In genomic region chr4:15232725-15233597, GRCh38 we compare ENCODE assay signal across 8 cellular contexts.
DNase-seq lines count a peak whose midpoint lies in the region; ATAC-seq and TF ChIP-seq lines count a peak whose summit lies in the region.

No MANE protein-coding gene starts in this region.

- DNase-seq in AG08395 (ENCODE audit: low spot score) (peak; percentile 56), GM23338 (ENCODE audit: low spot score) (no peak), Right ventricle myocardium superior (peak; percentile 38), posterior vena cava (ENCODE audit: low spot score) (no peak), BE2C (no peak)
- peak; percentile 23 for DNase-seq in activated CD8-positive, alpha-beta T cell treated with anti-CD3 and anti-CD28 coated beads, Interleukin-2, amount 10 ng/mL, durations not matched to agents 7 days and 5 days
- peak; percentile 30 for DNase-seq in stimulated activated CD8-positive, alpha-beta memory T cell treated with anti-CD3 and anti-CD28 coated beads, Interleukin-4, amount 100 ng/mL, for 48 hours

- peaks cover 2% of the 10 kb centered on the region for H3K27me3 Mint-ChIP-seq in GM23338 (ENCODE audit: insufficient read depth, low read depth, poor library complexity)
- no peaks in the 10 kb centered on the region for H3K27me3 Mint-ChIP-seq in activated CD8-positive, alpha-beta T cell treated with anti-CD3 and anti-CD28 coated beads, Interleukin-2, amount 10 ng/mL, durations not matched to agents 7 days and 5 days (ENCODE audit: low read depth)

- H3K36me3 Mint-ChIP-seq in GM23338 (ENCODE audit: low read depth): no peaks in the 10 kb centered on the region
- no peaks in the 10 kb centered on the region for H3K36me3 Mint-ChIP-seq in activated CD8-positive, alpha-beta T cell treated with anti-CD3 and anti-CD28 coated beads, Interleukin-2, amount 10 ng/mL, durations not matched to agents 7 days and 5 days (ENCODE audit: low read depth)

- no peak overlapping the region for H3K4me2 ChIP-seq in GM23338

- H3K4me1 ChIP-seq in GM23338 (ENCODE audit: insufficient read depth): no peaks in the 10 kb centered on the region
- no peaks in the 10 kb centered on the region for H3K4me1 ChIP-seq in BE2C

- POLR2A ChIA-PET in activated CD8-positive, alpha-beta T cell treated with anti-CD3 and anti-CD28 coated beads, Interleukin-2, amount 10 ng/mL, durations not matched to agents 7 days and 5 days (lab: Charles Lee): no interaction called here

- H4K20me1 ChIP-seq in GM23338 (replicated peaks; ENCODE audit: insufficient read depth): no peaks in the 10 kb centered on the region

- H3K4me3 ChIP-seq in GM23338 (no peak overlapping the region), BE2C (ENCODE audit: low read depth, low read length) (no peak overlapping the region)

- H3K4me3 Mint-ChIP-seq in GM23338: no peak overlapping the region
- peak overlapping the region; percentile 32 for H3K4me3 Mint-ChIP-seq in activated CD8-positive, alpha-beta T cell treated with anti-CD3 and anti-CD28 coated beads, Interleukin-2, amount 10 ng/mL, durations not matched to agents 7 days and 5 days

- H2AFZ ChIP-seq in GM23338: peak overlapping the region; percentile 69; the same call in 1 of the 2 replicates

- H3K27me3 ChIP-seq in GM23338 (ENCODE audit: insufficient read depth) (no peaks in the 10 kb centered on the region), BE2C (no peaks in the 10 kb centered on the region)

- H3K36me3 ChIP-seq in GM23338 (ENCODE audit: insufficient read depth): no peaks in the 10 kb centered on the region
- H3K36me3 ChIP-seq in BE2C: no peaks in the 10 kb centered on the region

- CTCF ChIA-PET in activated CD8-positive, alpha-beta T cell treated with anti-CD3 and anti-CD28 coated beads, Interleukin-2, amount 10 ng/mL, durations not matched to agents 7 days and 5 days (lab: Charles Lee): interaction anchor here (0.5 to 9.7 kb wide), 16 partner anchors 8 to 1576 kb away, joined by 3 to 148 read pairs (median 4); no protein-coding TSS in a partner anchor

- intact Hi-C loops in Right ventricle myocardium superior (cut with DNase I) (loop anchor here (5.0 kb wide), 1 partner anchor 224 kb away; no protein-coding TSS in a partner anchor), posterior vena cava (cut with DNase I) (loop anchor here (5.0 to 10.0 kb wide), 2 partner anchors 162 to 224 kb away; no protein-coding TSS in a partner anchor)

- peaks cover 5% of the 10 kb centered on the region; the same call in 1 of the 3 replicates for H3K4me1 Mint-ChIP-seq in GM23338
- H3K4me1 Mint-ChIP-seq in activated CD8-positive, alpha-beta T cell treated with anti-CD3 and anti-CD28 coated beads, Interleukin-2, amount 10 ng/mL, durations not matched to agents 7 days and 5 days (ENCODE audit: low read depth): peaks cover 31% of the 10 kb centered on the region

- H3K27ac ChIP-seq in GM23338 (ENCODE audit: low read depth): no peak overlapping the region

- H3K27ac Mint-ChIP-seq in GM23338: no peak overlapping the region
- H3K27ac Mint-ChIP-seq in activated CD8-positive, alpha-beta T cell treated with anti-CD3 and anti-CD28 coated beads, Interleukin-2, amount 10 ng/mL, durations not matched to agents 7 days and 5 days: peak overlapping the region; percentile 43

- no peaks in the 10 kb centered on the region for H3F3A ChIP-seq in GM23338 (replicated peaks; ENCODE audit: low read depth)

- H3K9me2 ChIP-seq in GM23338 (ENCODE audit: insufficient read depth): no peaks in the 10 kb centered on the region

- no peaks in the 10 kb centered on the region for H3K79me2 ChIP-seq in GM23338 (replicated peaks; ENCODE audit: insufficient read depth)

- ATAC-seq in GM23338 (no peak), Right ventricle myocardium superior (ENCODE audit: poor library complexity) (peak; percentile 26), GM21526 (IDR thresholded peaks at IDR 0.05; ENCODE audit: low FRiP score, unreplicated experiment) (no peak)
- peak; percentile 34 for ATAC-seq in activated CD8-positive, alpha-beta T cell treated with anti-CD3 and anti-CD28 coated beads, Interleukin-2, amount 10 ng/mL, durations not matched to agents 7 days and 5 days

- no peaks in the 10 kb centered on the region for H3K9me3 ChIP-seq in BE2C

- H3K9me3 Mint-ChIP-seq in GM23338: no peaks in the 10 kb centered on the region
- H3K9me3 Mint-ChIP-seq in activated CD8-positive, alpha-beta T cell treated with anti-CD3 and anti-CD28 coated beads, Interleukin-2, amount 10 ng/mL, durations not matched to agents 7 days and 5 days (ENCODE audit: insufficient read depth): no peaks in the 10 kb centered on the region

- no peak for TF ChIP-seq CTCF in GM23338 (conservative IDR thresholded peaks at IDR 0.05; ENCODE audit: low read depth in 2 of 2)
- no peak for TF ChIP-seq CTCF in BE2C (IDR thresholded peaks at IDR 0.05; ENCODE audit: low read depth, low read length)

TF ChIP-seq in GM23338, 12 proteins besides CTCF, POLR2A, EP300 and RAD21:
- TF ChIP-seq CREB1 (CRISPR knock-in tag; IDR thresholded peaks at IDR 0.05; ENCODE audit: low read depth): no peak
- TF ChIP-seq POLR2AphosphoS5 (IDR thresholded peaks at IDR 0.05; ENCODE audit: low read depth): no peak
- TF ChIP-seq ZNF331 (CRISPR knock-in tag; IDR thresholded peaks at IDR 0.05; ENCODE audit: low read depth): no peak
- no peak for TF ChIP-seq EZH2phosphoT487 (IDR thresholded peaks at IDR 0.05; ENCODE audit: unreplicated experiment)
- no peak for TF ChIP-seq REST (IDR thresholded peaks at IDR 0.05; ENCODE audit: unreplicated experiment)
- TF ChIP-seq ZNF114 (CRISPR knock-in tag; IDR thresholded peaks at IDR 0.05): no peak
- TF ChIP-seq EZH2 (IDR thresholded peaks at IDR 0.05; ENCODE audit: low read depth, unreplicated experiment): no peak
- TF ChIP-seq STAT1 (IDR thresholded peaks at IDR 0.05; ENCODE audit: unreplicated experiment): no peak
- no peak for TF ChIP-seq ETS1 (IDR thresholded peaks at IDR 0.05)
TF ChIP-seq in GM23338: peak in this region for 0.

Comparison
In these comparisons a context has a peak if more than half of its experiments do, and no peak if none do; other contexts are left out.
1. DNase-seq: peak in AG08395 (single experiment), activated CD8-positive, alpha-beta T cell treated with anti-CD3 and anti-CD28 coated beads, Interleukin-2, amount 10 ng/mL, durations not matched to agents 7 days and 5 days (single experiment), Right ventricle myocardium superior (single experiment) and stimulated activated CD8-positive, alpha-beta memory T cell treated with anti-CD3 and anti-CD28 coated beads, Interleukin-4, amount 100 ng/mL, for 48 hours (single experiment); none in GM23338 (single experiment), posterior vena cava (single experiment) and BE2C (single experiment).
2. ATAC-seq: peak in activated CD8-positive, alpha-beta T cell treated with anti-CD3 and anti-CD28 coated beads, Interleukin-2, amount 10 ng/mL, durations not matched to agents 7 days and 5 days (single experiment) and Right ventricle myocardium superior (single experiment); none in GM23338 (single experiment) and GM21526 (single experiment).